1 cellular context compared by ENCODE assay signal in the genomic region with DNA sequence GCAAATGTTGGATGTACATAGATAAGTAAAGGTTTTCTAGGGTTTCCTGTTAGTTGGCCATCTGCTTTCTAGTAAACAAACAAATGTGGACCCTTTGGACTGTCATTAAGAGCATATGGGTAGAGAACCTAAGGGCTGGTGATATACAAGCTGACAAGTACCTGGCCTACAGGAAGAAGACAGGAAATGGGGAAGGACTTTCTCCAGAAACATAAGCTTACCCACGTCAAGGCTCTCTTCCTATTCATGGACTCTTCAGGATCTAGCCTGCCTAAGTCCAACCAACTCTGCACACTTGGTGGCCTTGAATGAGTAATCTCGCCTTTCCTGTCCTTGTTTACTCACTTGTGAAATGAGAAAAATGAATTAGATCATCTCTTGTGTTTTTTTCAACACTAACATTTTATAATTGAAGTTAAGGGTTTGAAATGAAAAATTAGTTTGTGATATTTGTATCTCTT.
TF ChIP-seq lines count a peak whose summit lies in the region.

No MANE protein-coding gene starts in this region.

TF ChIP-seq in HepG2, 621 proteins besides CTCF, POLR2A, EP300 and RAD21 (continued from another document and continues in another):
- TF ChIP-seq, protein P1, sequence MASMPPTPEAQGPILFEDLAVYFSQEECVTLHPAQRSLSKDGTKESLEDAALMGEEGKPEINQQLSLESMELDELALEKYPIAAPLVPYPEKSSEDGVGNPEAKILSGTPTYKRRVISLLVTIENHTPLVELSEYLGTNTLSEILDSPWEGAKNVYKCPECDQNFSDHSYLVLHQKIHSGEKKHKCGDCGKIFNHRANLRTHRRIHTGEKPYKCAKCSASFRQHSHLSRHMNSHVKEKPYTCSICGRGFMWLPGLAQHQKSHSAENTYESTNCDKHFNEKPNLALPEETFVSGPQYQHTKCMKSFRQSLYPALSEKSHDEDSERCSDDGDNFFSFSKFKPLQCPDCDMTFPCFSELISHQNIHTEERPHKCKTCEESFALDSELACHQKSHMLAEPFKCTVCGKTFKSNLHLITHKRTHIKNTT (CRISPR knock-in tag; IDR thresholded peaks at IDR 0.05) = no peak
- TF ChIP-seq ZBTB20 (CRISPR knock-in tag; IDR thresholded peaks at IDR 0.05; ENCODE audit: borderline replicate concordance, low read depth) (no peak; the same call in 1 of the 2 replicates), MAFF (IDR thresholded peaks at IDR 0.05; ENCODE audit: low read depth, low read length) (no peak), SALL1 (CRISPR knock-in tag; IDR thresholded peaks at IDR 0.05) (no peak; the same call in 1 of the 2 replicates), NBN (conservative IDR thresholded peaks at IDR 0.05) (no peak), ZNF18 (CRISPR knock-in tag; IDR thresholded peaks at IDR 0.05; ENCODE audit: insufficient replicate concordance) (no peak), ZNF264 (CRISPR knock-in tag; IDR thresholded peaks at IDR 0.05) (no peak), GTF2F1 (IDR thresholded peaks at IDR 0.05; ENCODE audit: low read length) (no peak), MAZ (IDR thresholded peaks at IDR 0.05; ENCODE audit: borderline replicate concordance, low read depth, low read length) (no peak), MAZ (CRISPR knock-in tag; IDR thresholded peaks at IDR 0.05; ENCODE audit: low read depth) (no peak), FOXP4 (CRISPR knock-in tag; IDR thresholded peaks at IDR 0.05) (peak; percentile 65; the same call in 1 of the 2 replicates), ZNF609 (CRISPR knock-in tag; IDR thresholded peaks at IDR 0.05; ENCODE audit: borderline replicate concordance) (peak; percentile 40; the same call in 1 of the 2 replicates), NCOA5 (CRISPR knock-in tag; IDR thresholded peaks at IDR 0.05) (no peak), ZNF460 (CRISPR knock-in tag; IDR thresholded peaks at IDR 0.05; ENCODE audit: borderline replicate concordance) (no peak), ZHX2 (IDR thresholded peaks at IDR 0.05; ENCODE audit: low read depth) (no peak), ZHX2 (CRISPR knock-in tag; IDR thresholded peaks at IDR 0.05; ENCODE audit: borderline replicate concordance) (no peak), HMG20A (CRISPR knock-in tag; IDR thresholded peaks at IDR 0.05; ENCODE audit: borderline replicate concordance) (peak; percentile 72; the same call in 1 of the 2 replicates), PTBP1 (IDR thresholded peaks at IDR 0.05; ENCODE audit: low read depth, low read length, poor library complexity, severe bottlenecking) (no peak), DPF2 (CRISPR knock-in tag; IDR thresholded peaks at IDR 0.05; ENCODE audit: borderline replicate concordance, low read depth) (no peak), ZNF326 (CRISPR knock-in tag; IDR thresholded peaks at IDR 0.05; ENCODE audit: borderline replicate concordance) (no peak), RARA (CRISPR knock-in tag; IDR thresholded peaks at IDR 0.05) (peak; percentile 57; the same call in 1 of the 2 replicates), ZKSCAN5 (CRISPR knock-in tag; IDR thresholded peaks at IDR 0.05) (no peak), GFI1 (CRISPR knock-in tag; IDR thresholded peaks at IDR 0.05; ENCODE audit: borderline replicate concordance) (peak; percentile 48; the same call in 1 of the 2 replicates), SAP130 (CRISPR knock-in tag; IDR thresholded peaks at IDR 0.05; ENCODE audit: low read depth) (peak; percentile 40), FOXO1 (CRISPR knock-in tag; IDR thresholded peaks at IDR 0.05) (peak; percentile 33; the same call in 1 of the 2 replicates), ZNF180 (CRISPR knock-in tag; IDR thresholded peaks at IDR 0.05; ENCODE audit: borderline replicate concordance, low read depth) (no peak), LCORL (IDR thresholded peaks at IDR 0.05) (no peak), LCORL (CRISPR knock-in tag; IDR thresholded peaks at IDR 0.05) (0 out of 2 replicates have a peak, but pooled peaks have one; percentile 17), ZNF160 (CRISPR knock-in tag; IDR thresholded peaks at IDR 0.05) (no peak), FOXA1 (IDR thresholded peaks at IDR 0.05) (no peak), FOXA1 (CRISPR knock-in tag; IDR thresholded peaks at IDR 0.05) (peak; percentile 64), ZNF136 (CRISPR knock-in tag; IDR thresholded peaks at IDR 0.05; ENCODE audit: low read depth) (no peak), POLR2AphosphoS5 (IDR thresholded peaks at IDR 0.05; ENCODE audit: low read depth, low read length) (no peak), SP2 (CRISPR knock-in tag; IDR thresholded peaks at IDR 0.05) (no peak), SSRP1 (CRISPR knock-in tag; IDR thresholded peaks at IDR 0.05) (no peak), ISX (CRISPR knock-in tag; conservative IDR thresholded peaks at IDR 0.05) (no peak), KDM5A (IDR thresholded peaks at IDR 0.05; ENCODE audit: borderline replicate concordance, low read length) (no peak), PBX2 (CRISPR knock-in tag; IDR thresholded peaks at IDR 0.05) (no peak), CBX1 (IDR thresholded peaks at IDR 0.05; ENCODE audit: low read depth) (no peak), POGZ (CRISPR knock-in tag; IDR thresholded peaks at IDR 0.05) (peak; percentile 41; the same call in 1 of the 2 replicates), ELF3 (CRISPR knock-in tag; IDR thresholded peaks at IDR 0.05) (peak; percentile 67)
- TF ChIP-seq, protein P2, sequence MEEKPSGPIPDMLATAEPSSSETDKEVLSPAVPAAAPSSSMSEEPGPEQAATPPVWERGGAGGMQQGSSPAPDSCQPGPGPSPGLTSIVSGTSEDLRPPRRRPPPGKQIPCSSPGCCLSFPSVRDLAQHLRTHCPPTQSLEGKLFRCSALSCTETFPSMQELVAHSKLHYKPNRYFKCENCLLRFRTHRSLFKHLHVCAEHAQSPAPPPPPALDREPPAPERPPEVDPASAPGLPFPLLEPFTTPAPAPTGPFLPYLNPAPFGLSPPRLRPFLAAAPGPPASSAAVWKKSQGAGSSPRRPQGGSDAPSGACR (CRISPR knock-in tag; IDR thresholded peaks at IDR 0.05) = no peak
- TF ChIP-seq, protein P3, sequence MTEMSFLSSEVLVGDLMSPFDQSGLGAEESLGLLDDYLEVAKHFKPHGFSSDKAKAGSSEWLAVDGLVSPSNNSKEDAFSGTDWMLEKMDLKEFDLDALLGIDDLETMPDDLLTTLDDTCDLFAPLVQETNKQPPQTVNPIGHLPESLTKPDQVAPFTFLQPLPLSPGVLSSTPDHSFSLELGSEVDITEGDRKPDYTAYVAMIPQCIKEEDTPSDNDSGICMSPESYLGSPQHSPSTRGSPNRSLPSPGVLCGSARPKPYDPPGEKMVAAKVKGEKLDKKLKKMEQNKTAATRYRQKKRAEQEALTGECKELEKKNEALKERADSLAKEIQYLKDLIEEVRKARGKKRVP (CRISPR knock-in tag; IDR thresholded peaks at IDR 0.05) = peak in 1 of 2 experiments; percentile 80; a peak in 2 of 4 replicates
